25 cellular contexts compared by ENCODE assay signal in the genomic region with DNA sequence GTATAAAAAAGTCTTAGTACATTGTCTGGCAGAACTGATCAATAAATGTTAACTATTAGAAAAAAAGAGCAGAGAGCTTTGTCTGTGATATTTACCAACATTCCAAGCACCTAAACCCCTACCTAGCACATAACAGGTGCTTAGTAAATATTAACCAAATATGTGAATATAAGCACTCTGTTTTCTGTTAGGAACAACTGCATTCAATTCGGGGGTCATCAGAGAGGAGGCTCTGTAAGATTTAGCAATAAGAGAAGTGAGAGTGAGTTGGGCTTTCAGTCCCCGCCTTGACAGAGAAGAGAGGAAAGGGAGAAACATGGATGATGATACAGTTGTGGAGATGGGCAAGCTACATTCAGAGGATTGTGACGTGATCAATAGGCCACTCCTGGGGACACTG. TPM values are rescaled to one million over a fixed set of nuclear protein-coding genes. Genes with fewer than 3 reads are reported as not detected.
DNase-seq lines count a peak whose midpoint lies in the region; ATAC-seq and TF ChIP-seq lines count a peak whose summit lies in the region.
"Had no signal": no experiment of that assay in that cellular context is flagged by ENCODE, and none has a peak within 500 bp of the region (broad histone marks: within the 10 kb centered on the region; RNA-seq: fewer than 3 reads in every experiment).

No MANE protein-coding gene starts in this region.

- peak; percentile 53 for ATAC-seq in GM21786 (IDR thresholded peaks at IDR 0.05; ENCODE audit: unreplicated experiment)
- ATAC-seq in lower lobe of right lung, result peak in 1 of 2 donors; percentile 59
- no peak for ATAC-seq in sciatic nerve
- no peak for ATAC-seq in HG02623 (IDR thresholded peaks at IDR 0.05; ENCODE audit: unreplicated experiment)
- ATAC-seq: activated CD8-positive, alpha-beta T cell treated with anti-CD3 and anti-CD28 coated beads for 36 hours; PC-3; Right ventricle myocardium inferior had no signal

- TF ChIP-seq CTCF in lower lobe of right lung (IDR thresholded peaks at IDR 0.05) (no peak), vagina (IDR thresholded peaks at IDR 0.05) (no peak)

- H3K4me1 ChIP-seq in lower lobe of right lung (peaks cover 22% of the 10 kb centered on the region), vagina (no peaks in the 10 kb centered on the region)
- H3K4me1 ChIP-seq: Caco-2 had no signal

- H3K9me3 ChIP-seq in lower lobe of right lung (no peaks in the 10 kb centered on the region), vagina (no peaks in the 10 kb centered on the region)
- H3K9me3 ChIP-seq: Caco-2 had no signal

- DNase-seq in CD1c-positive myeloid dendritic cell (ENCODE audit: extremely low spot score) (peak; percentile 15), NOMO-1 treated with dmso at 0.1 percent for 144 hours (lab: John Stamatoyannopoulos, UW; ENCODE audit: unreplicated experiment) (peak; percentile 24), lower lobe of right lung (no peak), sciatic nerve (ENCODE audit: low spot score) (no peak), COLO829 (ENCODE audit: low spot score) (no peak), vagina (ENCODE audit: extremely low spot score in 2 of 2) (no peak)
- DNase-seq: activated CD4-positive, CD25-positive, alpha-beta regulatory T cell treated with anti-CD3 and anti-CD28 coated beads, Interleukin-2, amount 50 U/mL, for 72 hours; activated CD8-positive, alpha-beta T cell treated with anti-CD3 and anti-CD28 coated beads for 36 hours; activated effector memory CD4-positive, alpha-beta T cell treated with anti-CD3 and anti-CD28 coated beads, Interleukin-2, amount 50 U/mL, for 16 hours; activated naive CD8-positive, alpha-beta T cell treated with anti-CD3 and anti-CD28 coated beads, Interleukin-2, amount 10 ng/mL, durations not matched to agents 7 days and 5 days; Caco-2; cerebellar nuclear complex; DND-41; glutamatergic neuron; NCI-H1092 treated with DMSO at 0.1 percent for 48 hours; NCI-H1930; NCI-H226; NCI-H774; PC-3; substantia nigra; SW 1271 had no signal

- no peaks in the 10 kb centered on the region for H3K36me3 ChIP-seq in lower lobe of right lung
- no peaks in the 10 kb centered on the region for H3K36me3 ChIP-seq in vagina

- peak overlapping the region; percentile 19 for H3K27ac ChIP-seq in lower lobe of right lung
- H3K27ac ChIP-seq in vagina, result no peak overlapping the region
- H3K27ac ChIP-seq: epithelial cell of prostate had no signal

- intact Hi-C loops in lower lobe of right lung (cut with DNase I), result no loop called here
- intact Hi-C loops in sciatic nerve (cut with DNase I), result no loop called here
- intact Hi-C loops in vagina (cut with DNase I), result no loop called here

- TF ChIP-seq POLR2A in vagina (IDR thresholded peaks at IDR 0.05), result no peak

- H3K27me3 ChIP-seq in lower lobe of right lung (ENCODE audit: low read depth), result no peaks in the 10 kb centered on the region
- H3K27me3 ChIP-seq in vagina, result no peaks in the 10 kb centered on the region

- H3K4me3 ChIP-seq in lower lobe of right lung (no peak overlapping the region), vagina (no peak overlapping the region)

RNA-seq across cellular contexts. Expression of a gene that starts 47.7 kb away (rescaled TPM):
- total RNA-seq in lower lobe of right lung (5.0 TPM), sciatic nerve (19.9 TPM), vagina (1.2 TPM)

Comparison
In these comparisons a context has a peak if more than half of its experiments do, and no peak if none do; other contexts are left out.
1. DNase-seq: peak in CD1c-positive myeloid dendritic cell (single experiment) and NOMO-1 treated with dmso at 0.1 percent for 144 hours (single experiment); none in lower lobe of right lung (single experiment), sciatic nerve (single experiment), COLO829 (single experiment) and vagina (0 of 2).